ENCODE assay signal across 1 cellular context in genomic region chr7:95688931-95689453, GRCh38.
TF ChIP-seq lines count a peak whose summit lies in the region.

No MANE protein-coding gene starts in this region.

TF ChIP-seq in HepG2, 621 proteins besides CTCF, POLR2A, EP300 and RAD21 (continued from another document):
- TF ChIP-seq ZBED4 (CRISPR knock-in tag; IDR thresholded peaks at IDR 0.05; ENCODE audit: borderline replicate concordance) (no peak), IRF9 (CRISPR knock-in tag; IDR thresholded peaks at IDR 0.05; ENCODE audit: borderline replicate concordance) (no peak), GABPB1 (CRISPR knock-in tag; IDR thresholded peaks at IDR 0.05) (no peak), ZNF337 (CRISPR knock-in tag; IDR thresholded peaks at IDR 0.05; ENCODE audit: borderline replicate concordance, low read depth) (no peak), NFYC (CRISPR knock-in tag; IDR thresholded peaks at IDR 0.05) (no peak), MLX (CRISPR knock-in tag; IDR thresholded peaks at IDR 0.05) (no peak), ATF7 (IDR thresholded peaks at IDR 0.05) (no peak), ATF7 (CRISPR knock-in tag; IDR thresholded peaks at IDR 0.05) (no peak), ZNF737 (CRISPR knock-in tag; IDR thresholded peaks at IDR 0.05; ENCODE audit: borderline replicate concordance) (no peak), ZNF766 (CRISPR knock-in tag; IDR thresholded peaks at IDR 0.05; ENCODE audit: borderline replicate concordance) (no peak), RERE (CRISPR knock-in tag; IDR thresholded peaks at IDR 0.05; ENCODE audit: low read depth) (no peak), TFAP4 (IDR thresholded peaks at IDR 0.05; ENCODE audit: borderline replicate concordance, low read depth) (no peak), ZNF562 (CRISPR knock-in tag; IDR thresholded peaks at IDR 0.05; ENCODE audit: borderline replicate concordance) (no peak)
TF ChIP-seq in HepG2: peak in this region for 0.
